Comparison of ENCODE assay signal across 17 cellular contexts in the genomic region with DNA sequence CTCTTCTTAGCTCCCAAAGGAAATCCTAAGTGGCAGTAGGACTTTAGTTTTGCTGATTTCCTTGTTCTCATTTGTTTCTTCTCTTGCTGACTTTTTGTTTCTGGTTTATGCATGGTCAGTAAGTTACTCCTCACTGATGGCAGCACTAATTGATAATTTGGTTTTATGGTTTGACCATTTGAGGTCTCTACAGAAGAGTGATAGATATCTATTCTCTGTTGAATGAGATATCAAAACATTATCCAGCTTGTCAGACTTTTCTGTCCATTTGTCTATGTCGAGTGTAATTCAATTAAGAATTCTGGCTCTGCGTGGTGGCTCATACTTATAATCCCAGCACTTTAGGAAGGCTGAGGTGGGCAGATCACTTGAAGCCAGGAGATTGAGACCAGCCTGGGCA.
DNase-seq lines count a peak whose midpoint lies in the region; ATAC-seq and TF ChIP-seq lines count a peak whose summit lies in the region.
"Had no signal": no experiment of that assay in that cellular context is flagged by ENCODE, and none has a peak within 500 bp of the region (broad histone marks: within the 10 kb centered on the region; RNA-seq: fewer than 3 reads in every experiment).

No MANE protein-coding gene starts in this region.

- H3K18ac ChIP-seq in IMR-90 (ENCODE audit: low read depth, low read length) = no peak overlapping the region

- POLR2A ChIA-PET in IMR-90 (lab: Charles Lee; ENCODE audit: unreplicated experiment) = interaction anchor here (0.5 kb wide), 1 partner anchor 36 kb away, joined by 6 read pairs; no protein-coding TSS in a partner anchor

- no peak overlapping the region for H2BK15ac ChIP-seq in IMR-90 (ENCODE audit: low read depth, low read length)

- H4K5ac ChIP-seq in IMR-90 (ENCODE audit: low read depth, low read length) = peak overlapping the region; percentile 72; the same call in 1 of the 2 replicates

- no peak overlapping the region for H3K27ac ChIP-seq in IMR-90 (ENCODE audit: insufficient read depth, low read length)
- peak overlapping the region; percentile 77 for H3K27ac ChIP-seq in WERI-Rb-1
- H3K27ac ChIP-seq in iPS-20b (ENCODE audit: low read length) = peak overlapping the region; percentile 20
- H3K27ac ChIP-seq in upper lobe of left lung = no peak overlapping the region
- H3K27ac ChIP-seq: left lung, ovary, thoracic aorta had no signal

- no peak overlapping the region for H3K23ac ChIP-seq in IMR-90 (ENCODE audit: low read depth, low read length)

- in situ Hi-C loops in IMR-90 (cut with MboI; ENCODE audit: low sequenced_read_pairs) = no loop called here

- H3K79me1 ChIP-seq in IMR-90 (ENCODE audit: low read depth in 1 of 2, low read length in 2 of 2) = peaks cover 0 to 4% of the 10 kb centered on the region in 2 experiments; a peak in 2 of 4 replicates

- no peak overlapping the region for H2BK5ac ChIP-seq in IMR-90 (ENCODE audit: low read depth, low read length, poor library complexity, severe bottlenecking)

- WGBS in IMR-90 (ENCODE audit: extremely low coverage in 2 of 2, insufficient read length in 1 of 2), 2 experiments = no CpG with 5 or more reads among the region's 2 CpGs
- WGBS in upper lobe of left lung, 2 donors = 95 to 98% methylated on average over 2 of the region's 2 CpGs

- peak overlapping the region; percentile 54 for H4K91ac ChIP-seq in IMR-90 (ENCODE audit: insufficient read depth, low read depth, low read length)

- H3K4me1 ChIP-seq in IMR-90 (ENCODE audit: control insufficient read depth, insufficient read depth, low read length) (0 out of 2 replicates have a peak, but pooled peaks cover 5% of the 10 kb centered on the region), iPS-20b (ENCODE audit: insufficient read depth, low read length) (peaks cover 46% of the 10 kb centered on the region), upper lobe of left lung (peaks cover 4 to 16% (median 8%) of the 10 kb centered on the region in 4 donors)

- H2BK20ac ChIP-seq in IMR-90 (ENCODE audit: low read depth, low read length) = no peak overlapping the region; the same call in 1 of the 2 replicates

- no peaks in the 10 kb centered on the region for H3K9me1 ChIP-seq in IMR-90 (ENCODE audit: insufficient read depth, low read length)

- no peak overlapping the region for H3K4ac ChIP-seq in IMR-90 (ENCODE audit: low read depth, low read length)

- no peaks in the 10 kb centered on the region for H3K9me3 ChIP-seq in IMR-90 (ENCODE audit: control insufficient read depth, insufficient read depth, low read length)
- H3K9me3 ChIP-seq in WERI-Rb-1 (ENCODE audit: severe bottlenecking) = no peaks in the 10 kb centered on the region
- peaks cover 8% of the 10 kb centered on the region; the same call in 1 of the 2 replicates for H3K9me3 ChIP-seq in iPS-20b (ENCODE audit: insufficient read depth, low read depth, low read length)
- no peaks in the 10 kb centered on the region for H3K9me3 ChIP-seq in upper lobe of left lung
- H3K9me3 ChIP-seq: left lung, ovary, thoracic aorta had no signal

- intact Hi-C loops in IMR-90 (cut with micrococcal nuclease) (no loop called here), Right ventricle myocardium inferior (cut with DNase I) (no loop called here)

- H3K9ac ChIP-seq in IMR-90 (ENCODE audit: low read depth, low read length) (no peak overlapping the region), iPS-20b (ENCODE audit: low read depth, low read length) (no peak overlapping the region)

- H3K27me3 Mint-ChIP-seq in nephron progenitor cell (ENCODE audit: low read depth, poor library complexity) = peaks cover 11% of the 10 kb centered on the region
- H3K27me3 Mint-ChIP-seq: activated CD8-positive, alpha-beta T cell treated with anti-CD3 and anti-CD28 coated beads for 36 hours; CD4-positive, alpha-beta T cell; naive thymus-derived CD4-positive, alpha-beta T cell had no signal

- H2AK9ac ChIP-seq in IMR-90 (replicated peaks; ENCODE audit: low read depth, low read length, poor library complexity) = no peak overlapping the region

- DNase-seq in IMR-90 (no peak), WERI-Rb-1 (peak; percentile 24), SIG-M5 treated with dmso at 0.1 percent for 504 hours (lab: John Stamatoyannopoulos, UW; ENCODE audit: unreplicated experiment) (no peak), nephron progenitor cell (no peak), Right ventricle myocardium inferior (ENCODE audit: missing footprints) (no peak), upper lobe of left lung (no peak)
- DNase-seq: activated effector memory CD4-positive, alpha-beta T cell treated with anti-CD3 and anti-CD28 coated beads, Interleukin-2, amount 50 U/mL, for 16 hours; GOT3; left lung; right cardiac atrium; stimulated activated naive CD8-positive, alpha-beta T cell treated with anti-CD3 and anti-CD28 coated beads, Interleukin-15, Interleukin-2, amounts not matched to agents 100 U/mL and 50 U/mL, for 24 hours had no signal

- peaks cover 29% of the 10 kb centered on the region for H3K36me3 Mint-ChIP-seq in nephron progenitor cell (ENCODE audit: low read depth)

- no peak for TF ChIP-seq EP300 in upper lobe of left lung (IDR thresholded peaks at IDR 0.05)

- TF ChIP-seq CTCF in IMR-90 (conservative IDR thresholded peaks at IDR 0.05; ENCODE audit: low read depth, low read length) = no peak
- no peak for TF ChIP-seq CTCF in WERI-Rb-1 (IDR thresholded peaks at IDR 0.05; ENCODE audit: low read depth, low read length)
- TF ChIP-seq CTCF in nephron progenitor cell (IDR thresholded peaks at IDR 0.05) = no peak
- no peak for TF ChIP-seq CTCF in upper lobe of left lung (IDR thresholded peaks at IDR 0.05)

- H3K4me3 ChIP-seq in IMR-90 (ENCODE audit: insufficient read depth, low read depth, low read length) (no peak overlapping the region), WERI-Rb-1 (ENCODE audit: low read depth, low read length) (no peak overlapping the region), iPS-20b (ENCODE audit: low read length) (no peak overlapping the region), upper lobe of left lung (no peak overlapping the region)
- H3K4me3 ChIP-seq: left lung, ovary, thoracic aorta had no signal

- TF ChIP-seq POLR2A in IMR-90 (IDR thresholded peaks at IDR 0.05; ENCODE audit: low read depth, low read length) = no peak
- TF ChIP-seq POLR2A in upper lobe of left lung (IDR thresholded peaks at IDR 0.05) = no peak

- CTCF ChIA-PET in IMR-90 (lab: Yijun Ruan, JAX) = no interaction called here

- no peak overlapping the region; the same call in 1 of the 2 replicates for H2AK5ac ChIP-seq in IMR-90 (ENCODE audit: low read depth, low read length)

- H3K4me1 Mint-ChIP-seq in nephron progenitor cell = peaks cover 42% of the 10 kb centered on the region

- no peak for TF ChIP-seq RAD21 in IMR-90 (IDR thresholded peaks at IDR 0.05; ENCODE audit: low read length)

- no peak overlapping the region for H2AFZ ChIP-seq in IMR-90 (replicated peaks; ENCODE audit: low read length, poor library complexity)

- dilution Hi-C loops in IMR-90 (cut with HindIII; ENCODE audit: low sequenced_read_pairs, unreplicated experiment) = no loop called here

- H3K27me3 ChIP-seq in IMR-90 (ENCODE audit: control insufficient read depth, insufficient read depth, low read length) = no peaks in the 10 kb centered on the region
- no peaks in the 10 kb centered on the region for H3K27me3 ChIP-seq in WERI-Rb-1 (ENCODE audit: insufficient read depth, low read depth, severe bottlenecking)
- H3K27me3 ChIP-seq in iPS-20b (ENCODE audit: insufficient read depth, low read length) = no peaks in the 10 kb centered on the region
- no peaks in the 10 kb centered on the region for H3K27me3 ChIP-seq in upper lobe of left lung
- H3K27me3 ChIP-seq: left lung, ovary had no signal

- no peak overlapping the region; the same call in 1 of the 2 replicates for H2BK120ac ChIP-seq in IMR-90 (ENCODE audit: low read depth, low read length)

- H4K8ac ChIP-seq in IMR-90 (ENCODE audit: low read depth in 2 of 2, low read length in 2 of 2) = 0 out of 4 replicates have a peak overlapping the region, but pooled peaks of 1 of the 2 experiments have one; percentile 8

- no peak overlapping the region for H3K27ac Mint-ChIP-seq in nephron progenitor cell
- H3K27ac Mint-ChIP-seq: activated CD8-positive, alpha-beta T cell treated with anti-CD3 and anti-CD28 coated beads for 36 hours; CD4-positive, alpha-beta T cell had no signal

- peaks cover 4% of the 10 kb centered on the region; the same call in 1 of the 2 replicates for H4K20me1 ChIP-seq in IMR-90 (ENCODE audit: insufficient read depth, low read length)

- no peak overlapping the region for H3K4me3 Mint-ChIP-seq in nephron progenitor cell
- H3K4me3 Mint-ChIP-seq: activated CD8-positive, alpha-beta T cell treated with anti-CD3 and anti-CD28 coated beads for 36 hours; CD4-positive, alpha-beta T cell; naive thymus-derived CD4-positive, alpha-beta T cell had no signal

- H3K56ac ChIP-seq in IMR-90 (ENCODE audit: extremely low read depth, insufficient read depth, low read length) = no peak overlapping the region

- no peak overlapping the region for H3K4me2 ChIP-seq in IMR-90 (ENCODE audit: low read depth, low read length)

- H3K14ac ChIP-seq in IMR-90 (replicated peaks; ENCODE audit: low read depth, low read length) = no peak overlapping the region

- BruUV-seq in IMR-90 (replicated peaks; lab: Mats Ljungman, UMichigan) = no TSS peak

- ATAC-seq in IMR-90 (ENCODE audit: low read depth) (no peak), Right ventricle myocardium inferior (no peak), upper lobe of left lung (ENCODE audit: low FRiP score in 2 of 2) (no peak)

- H3K36me3 ChIP-seq in IMR-90 (ENCODE audit: control insufficient read depth, insufficient read depth, low read length) (no peaks in the 10 kb centered on the region), WERI-Rb-1 (no peaks in the 10 kb centered on the region), iPS-20b (ENCODE audit: insufficient read depth, low read depth, low read length) (no peaks in the 10 kb centered on the region), upper lobe of left lung (no peaks in the 10 kb centered on the region)
- H3K36me3 ChIP-seq: left lung, ovary, thoracic aorta had no signal

- peaks cover 17% of the 10 kb centered on the region for H3K9me3 Mint-ChIP-seq in nephron progenitor cell
- H3K9me3 Mint-ChIP-seq: activated CD8-positive, alpha-beta T cell treated with anti-CD3 and anti-CD28 coated beads for 36 hours had no signal

TF ChIP-seq in IMR-90, 13 proteins besides CTCF, POLR2A, EP300 and RAD21 (continues in another document):
- TF ChIP-seq, protein P1, sequence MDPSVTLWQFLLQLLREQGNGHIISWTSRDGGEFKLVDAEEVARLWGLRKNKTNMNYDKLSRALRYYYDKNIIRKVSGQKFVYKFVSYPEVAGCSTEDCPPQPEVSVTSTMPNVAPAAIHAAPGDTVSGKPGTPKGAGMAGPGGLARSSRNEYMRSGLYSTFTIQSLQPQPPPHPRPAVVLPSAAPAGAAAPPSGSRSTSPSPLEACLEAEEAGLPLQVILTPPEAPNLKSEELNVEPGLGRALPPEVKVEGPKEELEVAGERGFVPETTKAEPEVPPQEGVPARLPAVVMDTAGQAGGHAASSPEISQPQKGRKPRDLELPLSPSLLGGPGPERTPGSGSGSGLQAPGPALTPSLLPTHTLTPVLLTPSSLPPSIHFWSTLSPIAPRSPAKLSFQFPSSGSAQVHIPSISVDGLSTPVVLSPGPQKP (IDR thresholded peaks at IDR 0.05; ENCODE audit: borderline replicate concordance, low read depth, low read length) = no peak
- TF ChIP-seq MAFK (IDR thresholded peaks at IDR 0.05; ENCODE audit: low read depth, low read length) (no peak), MXI1 (IDR thresholded peaks at IDR 0.05; ENCODE audit: borderline replicate concordance, low read depth, low read length) (no peak)

Comparison
In these comparisons a context has a peak if more than half of its experiments do, and no peak if none do; other contexts are left out.
1. H3K27ac ChIP-seq: peak in WERI-Rb-1 (single experiment) and iPS-20b (single experiment); none in IMR-90 (single experiment) and upper lobe of left lung (0 of 4).